Comparison of ENCODE assay signal across 24 cellular contexts in the genomic region with DNA sequence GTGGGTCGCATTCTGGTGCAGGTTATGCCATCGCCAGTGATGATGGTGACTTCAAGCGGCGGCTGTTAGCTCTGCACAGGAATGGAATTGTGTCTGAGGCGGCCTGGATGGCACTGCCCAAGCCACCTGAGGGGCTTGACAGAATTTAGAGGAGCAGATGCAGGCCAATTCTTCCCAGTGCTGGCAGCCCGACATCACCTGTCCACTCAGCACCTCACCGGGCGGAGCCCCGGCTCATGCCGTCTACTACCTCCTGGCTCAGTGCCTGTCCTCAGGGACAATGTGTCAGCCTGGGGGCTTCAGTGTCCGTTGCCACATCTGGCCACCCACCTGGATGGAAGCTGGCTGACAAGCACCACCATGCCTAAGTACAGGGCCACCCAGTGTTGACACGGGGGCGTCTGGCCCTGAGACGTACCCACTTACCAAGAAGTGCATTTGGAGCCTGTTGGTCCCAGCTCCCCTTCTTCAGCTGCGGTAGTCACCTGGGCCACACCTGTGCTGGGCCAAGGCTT.
DNase-seq lines count a peak whose midpoint lies in the region; ATAC-seq, FAIRE-seq and TF ChIP-seq lines count a peak whose summit lies in the region.
"Had no signal": no experiment of that assay in that cellular context is flagged by ENCODE, and none has a peak within 500 bp of the region (broad histone marks: within the 10 kb centered on the region; RNA-seq: fewer than 3 reads in every experiment).

No MANE protein-coding gene starts in this region.

- no peak for TF ChIP-seq EP300 in H1 (IDR thresholded peaks at IDR 0.05; ENCODE audit: borderline replicate concordance in 1 of 2, low read depth in 2 of 2, low read length in 2 of 2)

- H3K36me3 ChIP-seq in BLaER1 treated with 17β-estradiol and CSF1 and Interleukin-3, amounts not matched to agents 10 nM and 100 nM = no peaks in the 10 kb centered on the region
- H3K36me3 ChIP-seq in H1 (ENCODE audit: control insufficient read depth in 2 of 4, insufficient read depth in 4 of 4, low read length in 3 of 4) = no peaks in the 10 kb centered on the region
- H3K36me3 ChIP-seq in neuronal stem cell (replicated peaks in 1 of 2; ENCODE audit: control insufficient read depth in 2 of 2, insufficient read depth in 2 of 2, low read length in 2 of 2) = no peaks in the 10 kb centered on the region
- no peaks in the 10 kb centered on the region for H3K36me3 ChIP-seq in aorta (ENCODE audit: control insufficient read depth in 1 of 2, insufficient read depth in 2 of 2, low read length in 1 of 2)
- H3K36me3 ChIP-seq in small intestine (ENCODE audit: control insufficient read depth in 2 of 2, insufficient read depth in 2 of 2, low read length in 2 of 2) = no peaks in the 10 kb centered on the region

- H4K91ac ChIP-seq in H1 (replicated peaks; ENCODE audit: insufficient read length, low read length) (peak overlapping the region; percentile 42), neuronal stem cell (ENCODE audit: low read depth, low read length, poor library complexity) (no peak overlapping the region)

- H3K27me3 ChIP-seq in BLaER1 treated with 17β-estradiol and CSF1 and Interleukin-3, amounts not matched to agents 10 nM and 100 nM = peaks cover 0 to 11% (median 3%) of the 10 kb centered on the region in 11 experiments; a peak in 15 of 22 replicates
- no peaks in the 10 kb centered on the region; a peak in 1 of 7 replicates for H3K27me3 ChIP-seq in H1 (replicated peaks in 1 of 4; ENCODE audit: control insufficient read depth in 3 of 4, extremely low read depth in 1 of 4, insufficient read depth in 3 of 4, low read length in 3 of 4)
- H3K27me3 ChIP-seq in neuronal stem cell (ENCODE audit: control insufficient read depth in 3 of 3, insufficient read depth in 3 of 3, low read depth in 1 of 3, low read length in 3 of 3) = peaks cover 0 to 12% (median 0%) of the 10 kb centered on the region in 3 experiments
- no peaks in the 10 kb centered on the region for H3K27me3 ChIP-seq in aorta (ENCODE audit: control insufficient read depth in 1 of 2, insufficient read depth in 2 of 2, low read length in 1 of 2)
- peaks cover 0 to 3% of the 10 kb centered on the region in 2 donors for H3K27me3 ChIP-seq in small intestine (ENCODE audit: control insufficient read depth in 2 of 2, insufficient read depth in 2 of 2, low read length in 2 of 2)

- no peak for DNase-seq in H1 (ENCODE audit: low read depth in 1 of 2, low spot score in 2 of 2)
- DNase-seq in neuronal stem cell (ENCODE audit: low spot score) = no peak
- DNase-seq in aorta = no peak
- no peak for DNase-seq in small intestine
- DNase-seq in AG08396 (ENCODE audit: low spot score) = no peak
- no peak for DNase-seq in NCI-H1930 (lab: John Stamatoyannopoulos, UW)
- DNase-seq: 8988T; AML-193; Caco-2; Calu3; CD4-positive, alpha-beta T cell; CD8-positive, alpha-beta T cell; DMS79 treated with DMSO at 0.1 percent for 48 hours; GF-D8 had no signal

- H2AFZ ChIP-seq in H1 (ENCODE audit: low read length) (no peak overlapping the region), neuronal stem cell (ENCODE audit: low read length) (no peak overlapping the region)

- TF ChIP-seq CTCF in H1 (IDR thresholded peaks at IDR 0.05; ENCODE audit: control extremely low read depth in 1 of 3, insufficient read depth in 1 of 3, low read depth in 1 of 3, low read length in 3 of 3) = no peak

- no peak for FAIRE-seq in H1 (lab: Jason Lieb, UNC)
- FAIRE-seq in small intestine (lab: Jason Lieb, UNC) = no peak
- FAIRE-seq: A204.1, D721Med, G401.6, GM12878, GM12892, GM18507, GM19239 had no signal

- H3K27ac ChIP-seq in BLaER1 treated with 17β-estradiol and CSF1 and Interleukin-3, amounts not matched to agents 10 nM and 100 nM = no peak overlapping the region
- no peak overlapping the region for H3K27ac ChIP-seq in H1 (ENCODE audit: low read depth, low read length)
- no peak overlapping the region for H3K27ac ChIP-seq in neuronal stem cell (replicated peaks; ENCODE audit: low read length)
- H3K27ac ChIP-seq in aorta (ENCODE audit: low read depth in 1 of 2, low read length in 2 of 2) = no peak overlapping the region
- no peak overlapping the region for H3K27ac ChIP-seq in small intestine (ENCODE audit: low read depth in 1 of 2, low read length in 1 of 2)
- H3K27ac ChIP-seq: C4-2B had no signal

- peak; percentile 23 for ATAC-seq in aorta (ENCODE audit: low FRiP score)
- no peak for ATAC-seq in GM21390 (IDR thresholded peaks at IDR 0.05; ENCODE audit: unreplicated experiment)
- ATAC-seq: CD8-positive, alpha-beta T cell; GM12878 had no signal

- no peaks in the 10 kb centered on the region for H4K20me1 ChIP-seq in BLaER1 treated with 17β-estradiol and CSF1 and Interleukin-3, amounts not matched to agents 10 nM and 100 nM
- H4K20me1 ChIP-seq in H1 (replicated peaks in 1 of 2; ENCODE audit: control insufficient read depth in 1 of 2, insufficient read depth in 2 of 2, low read length in 2 of 2) = no peaks in the 10 kb centered on the region

- no peak overlapping the region for H4K5ac ChIP-seq in H1 (ENCODE audit: insufficient read length, low read depth, low read length)

- no peak overlapping the region for H2AK5ac ChIP-seq in H1 (ENCODE audit: low read depth, low read length)
- H2AK5ac ChIP-seq in neuronal stem cell (ENCODE audit: low read depth, low read length) = peak overlapping the region; percentile 48

- no peak overlapping the region for H3K23ac ChIP-seq in H1 (ENCODE audit: insufficient read length)
- H3K23ac ChIP-seq in neuronal stem cell (ENCODE audit: low read depth, low read length, poor library complexity) = peak overlapping the region; percentile 8

- H3K9ac ChIP-seq in BLaER1 treated with 17β-estradiol and CSF1 and Interleukin-3, amounts not matched to agents 10 nM and 100 nM = no peak overlapping the region
- no peak overlapping the region for H3K9ac ChIP-seq in H1 (replicated peaks in 1 of 4; ENCODE audit: extremely low read depth in 1 of 4, low read depth in 3 of 4, low read length in 3 of 4)
- no peak overlapping the region for H3K9ac ChIP-seq in neuronal stem cell (ENCODE audit: low read depth, low read length, poor library complexity)

- intact Hi-C loops in aorta (cut with DNase I) = no loop called here

- peak overlapping the region; percentile 82; the same call in 1 of the 2 replicates for H2BK12ac ChIP-seq in H1 (ENCODE audit: low read depth, low read length)
- peak overlapping the region; percentile 49 for H2BK12ac ChIP-seq in neuronal stem cell (ENCODE audit: low read length)

- H3K56ac ChIP-seq in H1 (replicated peaks; ENCODE audit: insufficient read length, low read depth, low read length) = no peak overlapping the region

- CTCF ChIA-PET in H1 (lab: Charles Lee; ENCODE audit: partially characterized antibody) = interaction anchor here (1.0 to 1.1 kb wide), 2 partner anchors 9 to 179 kb away, joined by 3 read pairs; no protein-coding TSS in a partner anchor

- peak overlapping the region; percentile 38; the same call in 1 of the 2 replicates for H3K18ac ChIP-seq in H1 (ENCODE audit: extremely low read depth, low read length)
- peak overlapping the region; percentile 74 for H3K18ac ChIP-seq in neuronal stem cell (ENCODE audit: low read length)

- H4K8ac ChIP-seq in H1 (ENCODE audit: extremely low read depth, insufficient read depth, low read length) = peak overlapping the region; percentile 6; the same call in 1 of the 2 replicates
- H4K8ac ChIP-seq in neuronal stem cell (ENCODE audit: low read depth, low read length) = no peak overlapping the region

- H3K4me2 ChIP-seq in BLaER1 treated with 17β-estradiol and CSF1 and Interleukin-3, amounts not matched to agents 10 nM and 100 nM = peak overlapping the region; percentile 14 to 57 (median 48); a peak in 18 of 22 replicates
- H3K4me2 ChIP-seq in H1 (ENCODE audit: insufficient read depth in 1 of 2, low read depth in 2 of 2, low read length in 2 of 2) = no peak overlapping the region
- no peak overlapping the region for H3K4me2 ChIP-seq in neuronal stem cell (ENCODE audit: insufficient read depth, low read length, poor library complexity, severe bottlenecking)

- no peak overlapping the region for H3K4me3 ChIP-seq in BLaER1 treated with 17β-estradiol and CSF1 and Interleukin-3, amounts not matched to agents 10 nM and 100 nM
- H3K4me3 ChIP-seq in H1 (ENCODE audit: extremely low read depth in 1 of 4, insufficient read depth in 2 of 4, low read depth in 3 of 4, low read length in 4 of 4) = no peak overlapping the region
- no peak overlapping the region for H3K4me3 ChIP-seq in neuronal stem cell (ENCODE audit: low read length in 2 of 2)
- H3K4me3 ChIP-seq in aorta (ENCODE audit: low read length in 2 of 2) = no peak overlapping the region
- H3K4me3 ChIP-seq in small intestine (ENCODE audit: low read depth in 1 of 2, low read length in 2 of 2) = no peak overlapping the region
- H3K4me3 ChIP-seq: GM12878 had no signal

- H2BK120ac ChIP-seq in H1 (replicated peaks; ENCODE audit: low read depth, low read length) (no peak overlapping the region), neuronal stem cell (ENCODE audit: low read depth, low read length) (no peak overlapping the region)

- H2BK15ac ChIP-seq in H1 (ENCODE audit: low read length) (peak overlapping the region; percentile 62; the same call in 1 of the 2 replicates), neuronal stem cell (ENCODE audit: low read length) (no peak overlapping the region)

- TF ChIP-seq POLR2A in H1 (IDR thresholded peaks at IDR 0.05; ENCODE audit: control extremely low read depth in 1 of 2, low read depth in 2 of 2, low read length in 2 of 2) = no peak

- no peaks in the 10 kb centered on the region for H3K23me2 ChIP-seq in H1 (ENCODE audit: low read depth, low read length)

- H3K4ac ChIP-seq in H1 (replicated peaks; ENCODE audit: insufficient read length, low read depth, low read length) (no peak overlapping the region), neuronal stem cell (ENCODE audit: low read length) (no peak overlapping the region)

- POLR2A ChIA-PET in H1 (lab: Charles Lee; ENCODE audit: partially characterized antibody) = no interaction called here

- H3K79me1 ChIP-seq in H1 (ENCODE audit: low read depth, low read length) (no peaks in the 10 kb centered on the region), neuronal stem cell (ENCODE audit: low read depth, low read length) (no peaks in the 10 kb centered on the region)

- H3K79me2 ChIP-seq in H1 (ENCODE audit: control insufficient read depth in 1 of 2, insufficient read depth in 2 of 2, low read length in 2 of 2) = no peaks in the 10 kb centered on the region

- peaks cover 0 to 11% (median 3%) of the 10 kb centered on the region in 11 experiments; a peak in 11 of 22 replicates for H3K9me3 ChIP-seq in BLaER1 treated with 17β-estradiol and CSF1 and Interleukin-3, amounts not matched to agents 10 nM and 100 nM (replicated peaks in 1 of 11)
- H3K9me3 ChIP-seq in H1 (ENCODE audit: insufficient read depth in 2 of 2, low read depth in 1 of 2, low read length in 1 of 2) (no peaks in the 10 kb centered on the region), neuronal stem cell (replicated peaks in 1 of 2; ENCODE audit: control insufficient read depth in 2 of 2, insufficient read depth in 1 of 2, low read depth in 1 of 2, low read length in 2 of 2) (no peaks in the 10 kb centered on the region), aorta (ENCODE audit: control insufficient read depth, low read length) (no peaks in the 10 kb centered on the region), small intestine (ENCODE audit: control insufficient read depth, low read depth) (no peaks in the 10 kb centered on the region)
- H3K9me3 ChIP-seq: Caco-2 had no signal

- peaks cover 0 to 11% (median 8%) of the 10 kb centered on the region in 10 experiments; a peak in 15 of 20 replicates for H3K4me1 ChIP-seq in BLaER1 treated with 17β-estradiol and CSF1 and Interleukin-3, amounts not matched to agents 10 nM and 100 nM
- peaks cover 2 to 32% (median 17%) of the 10 kb centered on the region in 4 experiments for H3K4me1 ChIP-seq in H1 (replicated peaks in 1 of 4; ENCODE audit: control insufficient read depth in 3 of 4, insufficient read depth in 4 of 4, low read length in 3 of 4)
- peaks cover 0 to 2% of the 10 kb centered on the region in 2 donors for H3K4me1 ChIP-seq in neuronal stem cell (ENCODE audit: control insufficient read depth in 2 of 2, insufficient read depth in 1 of 2, low read depth in 1 of 2, low read length in 2 of 2)
- no peaks in the 10 kb centered on the region for H3K4me1 ChIP-seq in aorta (ENCODE audit: control insufficient read depth in 1 of 2, insufficient read depth in 2 of 2, low read length in 2 of 2)
- no peaks in the 10 kb centered on the region for H3K4me1 ChIP-seq in small intestine (ENCODE audit: control insufficient read depth in 2 of 2, insufficient read depth in 1 of 2, low read depth in 1 of 2, low read length in 1 of 2)
- H3K4me1 ChIP-seq: Caco-2 had no signal

- WGBS in H1 (ENCODE audit: extremely low coverage in 1 of 2, insufficient coverage in 1 of 2, insufficient read length in 1 of 2, insufficient replicate concordance in 2 of 2, low coverage in 1 of 2, low lambda C conversion rate in 2 of 2, missing lambda C conversion rate in 1 of 2), 2 experiments = 92% methylated on average over 14 of the region's 15 CpGs; no CpG with 5 or more reads in 1 of the 2 experiments
- WGBS in neuronal stem cell (ENCODE audit: extremely low coverage in 2 of 2, insufficient read length in 2 of 2, insufficient replicate concordance in 1 of 2), 2 donors = no CpG with 5 or more reads among the region's 15 CpGs
- WGBS in aorta, 2 donors = 95 to 96% methylated on average over 15 of the region's 15 CpGs
- 82 to 86% (median 84%) methylated on average over 15 of the region's 15 CpGs for WGBS in small intestine, 3 donors

- H2BK20ac ChIP-seq in H1 (ENCODE audit: low read length) = peak overlapping the region; percentile 26; the same call in 1 of the 2 replicates

- no peak for TF ChIP-seq RAD21 in H1 (IDR thresholded peaks at IDR 0.05 in 1 of 2, conservative IDR thresholded peaks at IDR 0.05 in 1 of 2; ENCODE audit: low read depth in 2 of 2, low read length in 2 of 2)

- H2BK5ac ChIP-seq in H1 (ENCODE audit: low read depth, low read length) = no peak overlapping the region
- no peak overlapping the region for H2BK5ac ChIP-seq in neuronal stem cell (ENCODE audit: low read length)

- no peak overlapping the region for H3K14ac ChIP-seq in H1 (ENCODE audit: insufficient read length)
- no peak overlapping the region for H3K14ac ChIP-seq in neuronal stem cell (ENCODE audit: low read length)

Comparison
In these comparisons a context has a peak if more than half of its experiments do, and no peak if none do; other contexts are left out.
1. H3K4me2 ChIP-seq: peak in BLaER1 treated with 17β-estradiol and CSF1 and Interleukin-3, amounts not matched to agents 10 nM and 100 nM (11 of 11); none in H1 (0 of 2) and neuronal stem cell (single experiment).